ENCODE assay signal across 9 cellular contexts in genomic region chr20:10675456-10675848, GRCh38. TPM values are rescaled to one million over a fixed set of nuclear protein-coding genes. Genes with fewer than 3 reads are reported as not detected.
DNase-seq lines count a peak whose midpoint lies in the region; ATAC-seq and TF ChIP-seq lines count a peak whose summit lies in the region.
"Had no signal": no experiment of that assay in that cellular context is flagged by ENCODE, and none has a peak within 500 bp of the region (broad histone marks: within the 10 kb centered on the region; RNA-seq: fewer than 3 reads in every experiment).

No MANE protein-coding gene starts in this region.

- no peak overlapping the region for H3K9ac ChIP-seq in BLaER1
- no peak overlapping the region for H3K9ac ChIP-seq in MM.1S (ENCODE audit: low read length)
- H3K9ac ChIP-seq in duodenal mucosa (ENCODE audit: low read depth in 1 of 2, low read length in 2 of 2) = peak overlapping the region; percentile 74 to 81

- no peaks in the 10 kb centered on the region for H3K36me3 Mint-ChIP-seq in neural crest cell (ENCODE audit: low read depth)

- H3K9me3 ChIP-seq in BLaER1 (no peaks in the 10 kb centered on the region), MM.1S (replicated peaks; ENCODE audit: insufficient read depth, low read length) (no peaks in the 10 kb centered on the region), duodenal mucosa (ENCODE audit: control insufficient read depth in 1 of 2, low read length in 2 of 2) (no peaks in the 10 kb centered on the region)
- H3K9me3 ChIP-seq in effector memory CD4-positive, alpha-beta T cell (ENCODE audit: control insufficient read depth, low read length) = no peaks in the 10 kb centered on the region

- H2AFZ ChIP-seq in MM.1S (ENCODE audit: low read length) = no peak overlapping the region

- TF ChIP-seq CTCF in MM.1S (IDR thresholded peaks at IDR 0.05; ENCODE audit: low read length) = no peak
- TF ChIP-seq CTCF in neural crest cell (conservative IDR thresholded peaks at IDR 0.05) = no peak

- peak overlapping the region; percentile 100; the same call in 1 of the 2 replicates for H3K4me2 ChIP-seq in BLaER1
- H3K4me2 ChIP-seq in MM.1S (ENCODE audit: low read depth, low read length) = peak overlapping the region; percentile 90

- H3K4me1 Mint-ChIP-seq in neural crest cell = peaks cover 29% of the 10 kb centered on the region

- H3K36me3 ChIP-seq in BLaER1 = no peaks in the 10 kb centered on the region
- H3K36me3 ChIP-seq in MM.1S (replicated peaks; ENCODE audit: insufficient read depth, low read length) = no peaks in the 10 kb centered on the region
- H3K36me3 ChIP-seq in duodenal mucosa (ENCODE audit: control insufficient read depth in 1 of 2, insufficient read depth in 2 of 2, low read length in 2 of 2) = no peaks in the 10 kb centered on the region
- H3K36me3 ChIP-seq in effector memory CD4-positive, alpha-beta T cell (ENCODE audit: control insufficient read depth, insufficient read depth, low read length) = no peaks in the 10 kb centered on the region
- H3K36me3 ChIP-seq: WERI-Rb-1 had no signal

- no peak overlapping the region for H3K27ac ChIP-seq in BLaER1
- H3K27ac ChIP-seq in MM.1S (ENCODE audit: low read length) = peak overlapping the region; percentile 99; the same call in 1 of the 2 replicates
- H3K27ac ChIP-seq in duodenal mucosa (ENCODE audit: low read depth, low read length) = no peak overlapping the region
- H3K27ac ChIP-seq in effector memory CD4-positive, alpha-beta T cell (ENCODE audit: insufficient read depth, low read length, poor library complexity, severe bottlenecking) = no peak overlapping the region
- H3K27ac ChIP-seq: WERI-Rb-1 had no signal

- H3K9me3 Mint-ChIP-seq in neural crest cell = no peaks in the 10 kb centered on the region

- H3K27me3 ChIP-seq in BLaER1 (peaks cover 44% of the 10 kb centered on the region), MM.1S (replicated peaks; ENCODE audit: insufficient read depth, low read length) (no peaks in the 10 kb centered on the region), duodenal mucosa (ENCODE audit: control insufficient read depth in 1 of 2, insufficient read depth in 2 of 2, low read length in 2 of 2) (no peaks in the 10 kb centered on the region)
- H3K27me3 ChIP-seq in effector memory CD4-positive, alpha-beta T cell (replicated peaks; ENCODE audit: control insufficient read depth, insufficient read depth, low read length, poor library complexity, severe bottlenecking) = peaks cover 16% of the 10 kb centered on the region

- H3K9me2 ChIP-seq in MM.1S (replicated peaks; ENCODE audit: insufficient read depth, low read length) = no peaks in the 10 kb centered on the region

- DNase-seq in MM.1S (no peak), neural crest cell (ENCODE audit: low read depth, low spot score) (no peak), SW 1271 (lab: John Stamatoyannopoulos, UW) (no peak)
- no peak for DNase-seq in effector memory CD4-positive, alpha-beta T cell

- ATAC-seq in GM19324 (IDR thresholded peaks at IDR 0.05; ENCODE audit: low FRiP score, unreplicated experiment) (no peak), GM18907 (IDR thresholded peaks at IDR 0.05; ENCODE audit: unreplicated experiment) (no peak)

- peaks cover 13% of the 10 kb centered on the region; the same call in 1 of the 2 replicates for H3K79me2 ChIP-seq in MM.1S (ENCODE audit: low read length)

- H3K4me3 ChIP-seq in BLaER1 (no peak overlapping the region), MM.1S (ENCODE audit: low read length) (peak overlapping the region; percentile 86), duodenal mucosa (ENCODE audit: low read depth in 1 of 2, low read length in 2 of 2) (peak overlapping the region; percentile 86 to 93)
- no peak overlapping the region for H3K4me3 ChIP-seq in effector memory CD4-positive, alpha-beta T cell (ENCODE audit: insufficient read depth, low read depth, low read length, poor library complexity, severe bottlenecking)

- no peaks in the 10 kb centered on the region for H3K27me3 Mint-ChIP-seq in neural crest cell (ENCODE audit: low read depth)

- H4K20me1 ChIP-seq in BLaER1 (peaks cover 32% of the 10 kb centered on the region), MM.1S (ENCODE audit: insufficient read depth, low read length) (no peaks in the 10 kb centered on the region)

- H3F3A ChIP-seq in MM.1S (ENCODE audit: insufficient read depth, low read length) = peaks cover 43% of the 10 kb centered on the region

- H3K4me1 ChIP-seq in BLaER1 (peaks cover 38% of the 10 kb centered on the region), MM.1S (ENCODE audit: low read length) (peaks cover 7% of the 10 kb centered on the region), duodenal mucosa (ENCODE audit: control insufficient read depth in 1 of 2, insufficient read depth in 2 of 2, low read length in 2 of 2) (peaks cover 17 to 22% of the 10 kb centered on the region in 2 donors)
- peaks cover 19% of the 10 kb centered on the region for H3K4me1 ChIP-seq in effector memory CD4-positive, alpha-beta T cell (ENCODE audit: control insufficient read depth, insufficient read depth, low read length, poor library complexity, severe bottlenecking)

- H3K27ac Mint-ChIP-seq in neural crest cell (ENCODE audit: unreplicated experiment) = peak overlapping the region; percentile 71

- H3K4me3 Mint-ChIP-seq in neural crest cell = peak overlapping the region; percentile 90

RNA-seq across cellular contexts. Expression of gene JAG1, which starts 1.7 kb away (rescaled TPM):
- total RNA-seq in neural crest cell = 67.7 and 70.3 TPM in 2 replicates

Comparison
In these comparisons a context has a peak if more than half of its experiments do, and no peak if none do; other contexts are left out.
1. H3K4me3 ChIP-seq: peak in MM.1S (single experiment) and duodenal mucosa (2 of 2); none in BLaER1 (single experiment) and effector memory CD4-positive, alpha-beta T cell (single experiment).
2. H3K9ac ChIP-seq: peak in duodenal mucosa (2 of 2); none in BLaER1 (single experiment) and MM.1S (single experiment).